25 cellular contexts compared by ENCODE assay signal in the genomic region with DNA sequence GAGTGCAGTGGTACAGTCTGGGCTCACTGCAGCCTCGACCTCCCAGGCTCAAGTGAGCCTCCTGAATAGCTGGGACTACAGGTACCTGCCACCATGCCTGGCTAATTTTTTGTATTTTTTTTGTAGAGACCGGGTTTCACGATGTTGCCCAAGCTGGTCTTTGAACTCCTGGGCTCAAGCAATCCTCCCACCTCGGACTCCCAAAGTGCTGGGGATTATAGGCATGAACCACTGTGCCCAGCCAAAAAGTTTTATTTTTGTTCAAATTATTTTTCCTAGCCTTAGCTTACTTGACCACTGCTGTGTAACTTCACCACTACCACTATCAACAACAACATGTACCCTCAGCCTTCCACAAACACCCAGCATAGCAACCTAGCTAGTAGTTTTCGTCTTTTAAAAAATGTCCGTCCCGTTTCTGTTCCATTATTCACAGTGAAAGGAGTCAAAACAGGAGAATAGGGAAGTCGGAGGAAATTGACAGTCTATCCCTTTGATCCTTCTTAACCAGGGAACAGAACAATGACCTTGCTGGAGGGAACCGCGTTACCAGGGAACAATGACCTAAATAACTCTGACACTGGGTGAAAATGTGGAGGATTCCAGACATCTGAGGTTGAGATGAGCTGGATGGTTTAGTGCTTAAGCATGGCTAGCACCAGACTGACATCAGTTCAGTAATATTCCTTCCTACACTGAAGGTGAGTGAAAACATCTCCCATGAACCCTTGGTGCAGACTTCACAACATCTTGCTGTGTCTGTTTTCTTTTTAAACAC.
"Had no signal": no experiment of that assay in that cellular context is flagged by ENCODE, and none has a peak within 500 bp of the region (broad histone marks: within the 10 kb centered on the region; RNA-seq: fewer than 3 reads in every experiment).

No MANE protein-coding gene starts in this region.

- H3K27ac Mint-ChIP-seq: activated CD4-positive, alpha-beta memory T cell treated with anti-CD3 and anti-CD28 coated beads for 36 hours; activated naive CD8-positive, alpha-beta T cell treated with anti-CD3 and anti-CD28 coated beads for 36 hours; activated T-helper 17 cell treated with anti-CD3 and anti-CD28 coated beads, Interleukin-2, amount 50 U/mL, for 72 hours; naive thymus-derived CD4-positive, alpha-beta T cell had no signal

- H3K4me3 Mint-ChIP-seq: activated CD4-positive, alpha-beta memory T cell treated with anti-CD3 and anti-CD28 coated beads for 36 hours; activated naive CD8-positive, alpha-beta T cell treated with anti-CD3 and anti-CD28 coated beads for 36 hours; activated T-helper 17 cell treated with anti-CD3 and anti-CD28 coated beads, Interleukin-2, amount 50 U/mL, for 72 hours; memory B cell; naive thymus-derived CD4-positive, alpha-beta T cell had no signal

- ATAC-seq: activated T-helper 17 cell treated with anti-CD3 and anti-CD28 coated beads, Interleukin-2, amount 50 U/mL, for 72 hours; heart right ventricle; mucosa of descending colon; naive thymus-derived CD4-positive, alpha-beta T cell had no signal

- H3K27me3 ChIP-seq: breast epithelium, sigmoid colon, spleen, thyroid gland, vagina had no signal

- H3K4me3 ChIP-seq: breast epithelium, esophagus muscularis mucosa, heart right ventricle, mucosa of descending colon, sigmoid colon, spleen, thyroid gland, vagina had no signal

- H3K4me1 Mint-ChIP-seq: activated T-helper 17 cell treated with anti-CD3 and anti-CD28 coated beads, Interleukin-2, amount 50 U/mL, for 72 hours; naive thymus-derived CD4-positive, alpha-beta T cell had no signal

- DNase-seq: activated B cell treated with CpG ODN at 0.5 μM for 24 hours; activated CD4-positive, alpha-beta memory T cell treated with anti-CD3 and anti-CD28 coated beads for 36 hours; activated CD4-positive, alpha-beta T cell treated with anti-CD3 and anti-CD28 coated beads for 4 hours; activated naive CD4-positive, alpha-beta T cell; activated naive CD8-positive, alpha-beta T cell treated with anti-CD3 and anti-CD28 coated beads for 36 hours; activated T-cell treated with anti-CD3 and anti-CD28 coated beads, Interleukin-2, amount 50 U/mL, for 1 hour; cerebellar nuclear complex; cortex of kidney; effector CD4-positive, alpha-beta T cell; heart right ventricle; kidney glomerular epithelial cell; mucosa of descending colon; naive thymus-derived CD4-positive, alpha-beta T cell; sigmoid colon; spleen; stimulated activated CD4-positive, alpha-beta T cell treated with anti-CD3 and anti-CD28 coated beads, Interleukin-4, amount 100 ng/mL, for 4 hours; stimulated activated naive CD4-positive, alpha-beta T cell treated with Interleukin-2 at 50 U/mL for 16 hours; T-helper 1 cell; T-helper 9 cell; thyroid gland had no signal

- H3K27ac ChIP-seq: breast epithelium, esophagus muscularis mucosa, heart right ventricle, sigmoid colon, spleen, thyroid gland, vagina had no signal

- H3K36me3 ChIP-seq: breast epithelium, esophagus muscularis mucosa, heart right ventricle, sigmoid colon, spleen, thyroid gland, vagina had no signal

- H3K9me3 Mint-ChIP-seq: activated B cell treated with CpG ODN at 0.5 μM for 24 hours; activated T-helper 17 cell treated with anti-CD3 and anti-CD28 coated beads, Interleukin-2, amount 50 U/mL, for 72 hours; memory B cell had no signal

- H3K27me3 Mint-ChIP-seq: activated B cell treated with CpG ODN at 0.5 μM for 24 hours, memory B cell had no signal

- H3K9me3 ChIP-seq: breast epithelium, esophagus muscularis mucosa, heart right ventricle, mucosa of descending colon, sigmoid colon, thyroid gland, vagina had no signal

- H3K4me1 ChIP-seq: breast epithelium, esophagus muscularis mucosa, heart right ventricle, sigmoid colon, thyroid gland, vagina had no signal

- H3K36me3 Mint-ChIP-seq: activated CD4-positive, alpha-beta memory T cell treated with anti-CD3 and anti-CD28 coated beads for 36 hours; activated naive CD8-positive, alpha-beta T cell treated with anti-CD3 and anti-CD28 coated beads for 36 hours had no signal
